8 cellular contexts compared by ENCODE assay signal in the genomic region with DNA sequence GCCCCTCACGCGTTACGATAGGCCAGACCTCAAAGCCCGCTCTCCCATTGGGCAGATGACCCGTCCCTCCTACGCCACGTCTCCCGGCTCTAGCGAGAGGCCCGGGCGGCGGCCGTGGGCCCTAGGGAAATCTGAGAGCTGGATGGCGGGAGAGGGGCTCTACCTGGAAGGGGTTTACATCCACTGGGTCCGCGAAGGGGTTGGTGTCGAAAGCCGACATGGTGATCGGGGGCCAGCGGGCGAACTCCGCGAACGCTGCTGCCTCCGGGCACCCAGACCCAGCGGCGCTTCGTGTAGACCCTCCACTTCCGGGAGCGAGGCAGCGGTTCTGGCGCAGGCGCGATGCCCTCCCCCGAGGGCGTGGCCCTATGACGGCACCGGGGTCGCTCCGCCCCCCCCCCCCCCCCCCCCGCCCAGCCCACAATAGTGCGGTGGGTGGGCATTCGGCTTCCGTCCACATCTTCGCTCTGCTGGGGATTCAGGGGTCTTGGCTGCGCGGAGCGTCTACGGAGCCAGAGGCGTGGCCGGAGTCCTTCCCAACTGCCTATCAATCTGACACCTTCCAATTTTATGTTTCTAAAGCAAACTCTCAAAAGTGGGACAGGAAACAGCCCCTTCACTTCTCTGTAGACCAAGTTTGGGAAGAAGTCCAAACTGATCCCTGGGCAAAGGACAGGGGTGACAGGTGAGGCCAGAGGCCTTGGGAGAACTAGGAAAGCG. TPM values are rescaled to one million over a fixed set of nuclear protein-coding genes. Genes with fewer than 3 reads are reported as not detected.
DNase-seq lines count a peak whose midpoint lies in the region; ATAC-seq and TF ChIP-seq lines count a peak whose summit lies in the region.

A gene with protein sequence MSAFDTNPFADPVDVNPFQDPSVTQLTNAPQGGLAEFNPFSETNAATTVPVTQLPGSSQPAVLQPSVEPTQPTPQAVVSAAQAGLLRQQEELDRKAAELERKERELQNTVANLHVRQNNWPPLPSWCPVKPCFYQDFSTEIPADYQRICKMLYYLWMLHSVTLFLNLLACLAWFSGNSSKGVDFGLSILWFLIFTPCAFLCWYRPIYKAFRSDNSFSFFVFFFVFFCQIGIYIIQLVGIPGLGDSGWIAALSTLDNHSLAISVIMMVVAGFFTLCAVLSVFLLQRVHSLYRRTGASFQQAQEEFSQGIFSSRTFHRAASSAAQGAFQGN (minus strand): TSS at position 330 of the 720 bp plus-strand sequence. CDS start 110 bp downstream, at position 220.

- H3K4me3 Mint-ChIP-seq in activated T-cell treated with anti-CD3 and anti-CD28 coated beads, Interleukin-2, amount 50 U/mL, for 24 hours = peak within 1 kb of the TSS; percentile 93

- no peaks in the 10 kb centered on the region for H3K9me3 ChIP-seq in mucosa of stomach (ENCODE audit: control insufficient read depth, low read length)

- TF ChIP-seq POLR2A in erythroblast (IDR thresholded peaks at IDR 0.05; ENCODE audit: low read length) = peak; percentile 85

- peak within 1 kb of the TSS; percentile 91 for H3K27ac Mint-ChIP-seq in activated T-cell treated with anti-CD3 and anti-CD28 coated beads, Interleukin-2, amount 50 U/mL, for 24 hours

- no peaks in the 10 kb centered on the region for H3K36me3 ChIP-seq in mucosa of stomach (ENCODE audit: control insufficient read depth, insufficient read depth, low read length)

- H3K4me1 Mint-ChIP-seq in activated T-cell treated with anti-CD3 and anti-CD28 coated beads, Interleukin-2, amount 50 U/mL, for 24 hours (ENCODE audit: low read depth) = peaks cover 50% of the 10 kb centered on the region

- no peaks in the 10 kb centered on the region for H3K9me3 Mint-ChIP-seq in activated T-cell treated with anti-CD3 and anti-CD28 coated beads, Interleukin-2, amount 50 U/mL, for 24 hours

- H3K27me3 Mint-ChIP-seq in activated T-cell treated with anti-CD3 and anti-CD28 coated beads, Interleukin-2, amount 50 U/mL, for 24 hours = no peaks in the 10 kb centered on the region

- H3K27me3 ChIP-seq in mucosa of stomach (ENCODE audit: control insufficient read depth, insufficient read depth, low read length) = no peaks in the 10 kb centered on the region

- peaks cover 29% of the 10 kb centered on the region for H3K36me3 Mint-ChIP-seq in activated T-cell treated with anti-CD3 and anti-CD28 coated beads, Interleukin-2, amount 50 U/mL, for 24 hours (ENCODE audit: low read depth)

- ATAC-seq in GM21737 (IDR thresholded peaks at IDR 0.05; ENCODE audit: unreplicated experiment) = peak; percentile 80

- peaks cover 37% of the 10 kb centered on the region for H3K4me1 ChIP-seq in mucosa of stomach (ENCODE audit: control insufficient read depth, insufficient read depth, low read length)

- H3K9ac ChIP-seq in mucosa of stomach (ENCODE audit: low read length) = peak within 1 kb of the TSS; percentile 86

- peak within 1 kb of the TSS; percentile 97 for H3K4me3 ChIP-seq in mucosa of stomach (ENCODE audit: low read length)

- DNase-seq in DMS79 (lab: John Stamatoyannopoulos, UW) = peak; percentile 71
- peak; percentile 98 for DNase-seq in KG1 (lab: John Stamatoyannopoulos, UW)
- DNase-seq in activated T-cell treated with anti-CD3 and anti-CD28 coated beads, Interleukin-2, amount 50 U/mL, for 24 hours = peak; percentile 95
- DNase-seq in erythroblast (lab: John Stamatoyannopoulos, UW) = peak; percentile 94 to 95
- peak; percentile 92 for DNase-seq in stimulated activated CD8-positive, alpha-beta memory T cell treated with anti-CD3 and anti-CD28 coated beads, Interleukin-4, amount 100 ng/mL, for 48 hours

TF ChIP-seq in PFSK-1, 5 proteins besides CTCF, POLR2A, EP300 and RAD21:
- TF ChIP-seq POLR2AphosphoS5 (IDR thresholded peaks at IDR 0.05; ENCODE audit: low read depth, low read length) (peak; percentile 96), TAF1 (IDR thresholded peaks at IDR 0.05; ENCODE audit: borderline replicate concordance, insufficient read depth, low read length) (0 out of 2 replicates have a peak, but pooled peaks have one; percentile 67), SIN3A (IDR thresholded peaks at IDR 0.05; ENCODE audit: borderline replicate concordance, insufficient read depth, low read length) (peak; percentile 49; the same call in 1 of the 2 replicates), FOXP2 (optimal IDR thresholded peaks at IDR 0.05; ENCODE audit: borderline replicate concordance, extremely low read depth, extremely low read length, insufficient read depth) (no peak)
- TF ChIP-seq, protein P1, sequence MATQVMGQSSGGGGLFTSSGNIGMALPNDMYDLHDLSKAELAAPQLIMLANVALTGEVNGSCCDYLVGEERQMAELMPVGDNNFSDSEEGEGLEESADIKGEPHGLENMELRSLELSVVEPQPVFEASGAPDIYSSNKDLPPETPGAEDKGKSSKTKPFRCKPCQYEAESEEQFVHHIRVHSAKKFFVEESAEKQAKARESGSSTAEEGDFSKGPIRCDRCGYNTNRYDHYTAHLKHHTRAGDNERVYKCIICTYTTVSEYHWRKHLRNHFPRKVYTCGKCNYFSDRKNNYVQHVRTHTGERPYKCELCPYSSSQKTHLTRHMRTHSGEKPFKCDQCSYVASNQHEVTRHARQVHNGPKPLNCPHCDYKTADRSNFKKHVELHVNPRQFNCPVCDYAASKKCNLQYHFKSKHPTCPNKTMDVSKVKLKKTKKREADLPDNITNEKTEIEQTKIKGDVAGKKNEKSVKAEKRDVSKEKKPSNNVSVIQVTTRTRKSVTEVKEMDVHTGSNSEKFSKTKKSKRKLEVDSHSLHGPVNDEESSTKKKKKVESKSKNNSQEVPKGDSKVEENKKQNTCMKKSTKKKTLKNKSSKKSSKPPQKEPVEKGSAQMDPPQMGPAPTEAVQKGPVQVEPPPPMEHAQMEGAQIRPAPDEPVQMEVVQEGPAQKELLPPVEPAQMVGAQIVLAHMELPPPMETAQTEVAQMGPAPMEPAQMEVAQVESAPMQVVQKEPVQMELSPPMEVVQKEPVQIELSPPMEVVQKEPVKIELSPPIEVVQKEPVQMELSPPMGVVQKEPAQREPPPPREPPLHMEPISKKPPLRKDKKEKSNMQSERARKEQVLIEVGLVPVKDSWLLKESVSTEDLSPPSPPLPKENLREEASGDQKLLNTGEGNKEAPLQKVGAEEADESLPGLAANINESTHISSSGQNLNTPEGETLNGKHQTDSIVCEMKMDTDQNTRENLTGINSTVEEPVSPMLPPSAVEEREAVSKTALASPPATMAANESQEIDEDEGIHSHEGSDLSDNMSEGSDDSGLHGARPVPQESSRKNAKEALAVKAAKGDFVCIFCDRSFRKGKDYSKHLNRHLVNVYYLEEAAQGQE (IDR thresholded peaks at IDR 0.05; ENCODE audit: insufficient read depth in 1 of 2, low read depth in 2 of 2, low read length in 2 of 2) = no peak

RNA-seq across cellular contexts. Expression of the gene that starts here (rescaled TPM):
- 118 TPM for polyA plus RNA-seq in PFSK-1 (2012; ENCODE audit: insufficient read length, low read depth)

Comparison
In these comparisons a context has a peak if more than half of its experiments do, and no peak if none do; other contexts are left out.
1. Peak in every context shown above with its lines: DNase-seq, ATAC-seq and H3K4me3 ChIP-seq.